8 cellular contexts compared by ENCODE assay signal in genomic region chr1:90612033-90612432, GRCh38.
"Had no signal": no experiment of that assay in that cellular context is flagged by ENCODE, and none has a peak within 500 bp of the region (broad histone marks: within the 10 kb centered on the region; RNA-seq: fewer than 3 reads in every experiment).

No MANE protein-coding gene starts in this region.

- H3K36me3 Mint-ChIP-seq: IgD-negative memory B cell had no signal

- FAIRE-seq: HepG2, HTR-8/SVneo had no signal

- ATAC-seq: HepG2 had no signal

- DNase-seq: IMR-90, KBM-7, KG1 had no signal

- H3K4me2 ChIP-seq: KMS-11 had no signal

- H3K27ac ChIP-seq: HL-60, KMS-11 had no signal

- H3K4me1 Mint-ChIP-seq: IgD-negative memory B cell had no signal

- H3K9ac ChIP-seq: KMS-11 had no signal

- H3K27ac Mint-ChIP-seq: IgD-negative memory B cell had no signal

- H3K4me3 Mint-ChIP-seq: IgD-negative memory B cell had no signal
